Comparison of ENCODE assay signal across 14 cellular contexts in the genomic region with DNA sequence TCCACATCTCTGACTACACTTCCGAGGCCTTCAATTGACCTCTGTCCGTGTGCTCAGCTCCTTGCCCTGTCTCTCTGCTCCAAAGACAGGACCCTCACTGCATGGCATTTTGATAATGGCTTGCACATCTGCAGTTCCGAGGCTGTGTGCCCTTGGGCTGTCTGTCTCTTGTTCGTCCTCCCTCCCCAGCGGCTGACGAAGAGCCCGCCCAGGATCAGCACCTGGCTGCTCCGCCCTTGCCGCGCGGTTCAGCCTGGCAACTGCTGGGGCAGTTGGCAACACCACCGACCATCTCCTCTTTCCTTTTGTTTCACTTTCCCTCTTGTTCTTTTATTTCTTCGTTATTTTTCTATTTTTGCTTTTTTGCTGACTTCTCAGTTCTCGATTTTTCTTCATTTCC.
DNase-seq lines count a peak whose midpoint lies in the region; ATAC-seq, FAIRE-seq and TF ChIP-seq lines count a peak whose summit lies in the region.
"Had no signal": no experiment of that assay in that cellular context is flagged by ENCODE, and none has a peak within 500 bp of the region (broad histone marks: within the 10 kb centered on the region; RNA-seq: fewer than 3 reads in every experiment).

No MANE protein-coding gene starts in this region.

- H2AK5ac ChIP-seq in neuronal stem cell (ENCODE audit: low read depth, low read length): no peak overlapping the region

- no peak overlapping the region for H2BK120ac ChIP-seq in neuronal stem cell (ENCODE audit: low read depth, low read length)

- H3K4me3 ChIP-seq in BLaER1 (no peak overlapping the region), kidney (ENCODE audit: low read length in 2 of 2) (no peak overlapping the region), neuronal stem cell (ENCODE audit: low read length in 2 of 2) (no peak overlapping the region)

- peak overlapping the region; percentile 13 for H2BK15ac ChIP-seq in neuronal stem cell (ENCODE audit: low read length)

- DNase-seq in NCI-H2029 (lab: John Stamatoyannopoulos, UW): peak; percentile 74
- DNase-seq in kidney: peak; percentile 49
- no peak for DNase-seq in neuronal stem cell (ENCODE audit: low spot score)
- no peak for DNase-seq in frontal cortex (ENCODE audit: low spot score in 2 of 2)
- no peak for DNase-seq in COR-L47 (lab: John Stamatoyannopoulos, UW)
- DNase-seq in T-helper 1 cell: no peak
- DNase-seq in left lobe of liver (ENCODE audit: low spot score): no peak
- DNase-seq: BE2C; CD8-positive, alpha-beta memory T cell; DMS 273 treated with DMSO at 0.1 percent for 48 hours; HCEC 1CT; HFFc6 had no signal

- TF ChIP-seq CTCF in kidney (IDR thresholded peaks at IDR 0.05; ENCODE audit: borderline replicate concordance, extremely low read depth, insufficient read depth): no peak

- H3K79me1 ChIP-seq in neuronal stem cell (ENCODE audit: low read depth, low read length): no peaks in the 10 kb centered on the region

- H3K18ac ChIP-seq in neuronal stem cell (ENCODE audit: low read length): no peak overlapping the region

- intact Hi-C loops in kidney (cut with DNase I): no loop called here

- H3K9me3 ChIP-seq in BLaER1 (no peaks in the 10 kb centered on the region), kidney (ENCODE audit: control insufficient read depth in 1 of 2, low read length in 2 of 2) (no peaks in the 10 kb centered on the region), neuronal stem cell (replicated peaks in 1 of 2; ENCODE audit: control insufficient read depth in 2 of 2, insufficient read depth in 1 of 2, low read depth in 1 of 2, low read length in 2 of 2) (peaks cover 2 to 3% of the 10 kb centered on the region in 2 donors)
- H3K9me3 ChIP-seq: BE2C had no signal

- no peak overlapping the region for H4K91ac ChIP-seq in neuronal stem cell (ENCODE audit: low read depth, low read length, poor library complexity)

- H3K4ac ChIP-seq in neuronal stem cell (ENCODE audit: low read length): no peak overlapping the region

- H3K27me3 ChIP-seq in BLaER1 (no peaks in the 10 kb centered on the region), neuronal stem cell (ENCODE audit: control insufficient read depth in 3 of 3, insufficient read depth in 3 of 3, low read depth in 1 of 3, low read length in 3 of 3) (no peaks in the 10 kb centered on the region)

- no peaks in the 10 kb centered on the region for H4K20me1 ChIP-seq in BLaER1

- no peak overlapping the region for H4K8ac ChIP-seq in neuronal stem cell (ENCODE audit: low read depth, low read length)

- no peak overlapping the region for H2BK5ac ChIP-seq in neuronal stem cell (ENCODE audit: low read length)

- no peak overlapping the region for H3K14ac ChIP-seq in neuronal stem cell (ENCODE audit: low read length)

- no CpG with 5 or more reads among the region's 14 CpGs for WGBS in neuronal stem cell (ENCODE audit: extremely low coverage in 2 of 2, insufficient read length in 2 of 2, insufficient replicate concordance in 1 of 2), 2 donors

- H3K36me3 ChIP-seq in BLaER1: no peaks in the 10 kb centered on the region
- no peaks in the 10 kb centered on the region for H3K36me3 ChIP-seq in kidney (ENCODE audit: control insufficient read depth in 1 of 2, insufficient read depth in 2 of 2, low read length in 2 of 2)
- H3K36me3 ChIP-seq in neuronal stem cell (replicated peaks in 1 of 2; ENCODE audit: control insufficient read depth in 2 of 2, insufficient read depth in 2 of 2, low read length in 2 of 2): no peaks in the 10 kb centered on the region
- H3K36me3 ChIP-seq: BE2C had no signal

- H2BK12ac ChIP-seq in neuronal stem cell (ENCODE audit: low read length): no peak overlapping the region

- no peak for ATAC-seq in left lobe of liver

- H3K9ac ChIP-seq in BLaER1 (no peak overlapping the region), kidney (ENCODE audit: low read length in 2 of 2) (no peak overlapping the region), neuronal stem cell (ENCODE audit: low read depth, low read length, poor library complexity) (no peak overlapping the region)

- H3K4me2 ChIP-seq in BLaER1 (peak overlapping the region; percentile 9; the same call in 1 of the 2 replicates), neuronal stem cell (ENCODE audit: insufficient read depth, low read length, poor library complexity, severe bottlenecking) (no peak overlapping the region)

- FAIRE-seq in kidney (lab: Jason Lieb, UNC): no peak
- no peak for FAIRE-seq in frontal cortex (lab: Jason Lieb, UNC)
- FAIRE-seq: A204.1 had no signal

- no peak overlapping the region for H2AFZ ChIP-seq in neuronal stem cell (ENCODE audit: low read length)

- H3K4me1 ChIP-seq in BLaER1: peaks cover 69% of the 10 kb centered on the region
- no peaks in the 10 kb centered on the region for H3K4me1 ChIP-seq in kidney (ENCODE audit: control insufficient read depth in 1 of 2, insufficient read depth in 1 of 2, low read depth in 1 of 2, low read length in 2 of 2)
- H3K4me1 ChIP-seq in neuronal stem cell (ENCODE audit: control insufficient read depth in 2 of 2, insufficient read depth in 1 of 2, low read depth in 1 of 2, low read length in 2 of 2): no peaks in the 10 kb centered on the region
- H3K4me1 ChIP-seq: BE2C had no signal

- H3K27ac ChIP-seq in BLaER1 (no peak overlapping the region), kidney (ENCODE audit: low read depth in 2 of 2, low read length in 2 of 2) (no peak overlapping the region), neuronal stem cell (replicated peaks; ENCODE audit: low read length) (no peak overlapping the region)

- no peak overlapping the region for H3K23ac ChIP-seq in neuronal stem cell (ENCODE audit: low read depth, low read length, poor library complexity)

Comparison
In these comparisons a context has a peak if more than half of its experiments do, and no peak if none do; other contexts are left out.
1. DNase-seq: peak in NCI-H2029 (single experiment) and kidney (single experiment); none in neuronal stem cell (single experiment), frontal cortex (0 of 2), COR-L47 (single experiment), T-helper 1 cell (0 of 5) and left lobe of liver (single experiment).